ENCODE assay signal across 9 cellular contexts in the genomic region with DNA sequence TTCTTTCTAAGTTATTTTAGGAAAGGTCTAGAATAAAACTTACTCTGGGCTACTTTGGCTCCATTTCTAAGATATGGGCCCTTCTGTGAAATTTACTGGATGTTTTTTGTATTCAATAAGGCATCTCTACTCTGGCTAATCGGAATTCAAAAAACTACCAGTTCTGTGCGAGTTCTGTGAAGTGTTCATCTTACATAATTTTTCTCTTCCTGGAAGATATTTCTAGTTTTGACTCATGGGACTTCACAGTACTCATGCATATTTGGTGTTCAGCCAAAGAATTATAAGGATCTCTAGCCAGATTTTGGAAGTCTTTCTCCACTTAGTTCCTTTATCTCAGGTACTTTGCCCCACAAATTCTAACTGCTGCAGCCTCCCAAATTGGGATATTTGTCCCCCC. TPM values are rescaled to one million over a fixed set of nuclear protein-coding genes. Genes with fewer than 3 reads are reported as not detected.
DNase-seq lines count a peak whose midpoint lies in the region; ATAC-seq and TF ChIP-seq lines count a peak whose summit lies in the region.
"Had no signal": no experiment of that assay in that cellular context is flagged by ENCODE, and none has a peak within 500 bp of the region (broad histone marks: within the 10 kb centered on the region; RNA-seq: fewer than 3 reads in every experiment).

No MANE protein-coding gene starts in this region.

- H3K4me1 ChIP-seq in OCI-LY3 (ENCODE audit: low read length) (peaks cover 42% of the 10 kb centered on the region), spleen (peaks cover 6 to 87% (median 50%) of the 10 kb centered on the region in 6 donors)

- in situ Hi-C loops in GM13976 (cut with MboI; ENCODE audit: low sequenced_read_pairs, unreplicated experiment): no loop called here

- no peaks in the 10 kb centered on the region for H3K79me2 ChIP-seq in OCI-LY3 (ENCODE audit: low read length)

- no peaks in the 10 kb centered on the region for H4K20me1 ChIP-seq in OCI-LY3 (ENCODE audit: insufficient read depth, low read length)

- H3K27me3 ChIP-seq in OCI-LY3 (ENCODE audit: low read depth, low read length): no peaks in the 10 kb centered on the region
- no peaks in the 10 kb centered on the region for H3K27me3 ChIP-seq in spleen (replicated peaks in 1 of 7)

- ATAC-seq in GM19023 (IDR thresholded peaks at IDR 0.05; ENCODE audit: unreplicated experiment): no peak
- ATAC-seq in GM18520 (IDR thresholded peaks at IDR 0.05; ENCODE audit: unreplicated experiment): no peak

- H3K4me3 ChIP-seq in OCI-LY3 (ENCODE audit: low read length): peak overlapping the region; percentile 54
- H3K4me3 ChIP-seq in epithelial cell of esophagus (ENCODE audit: low read length): no peak overlapping the region
- no peak overlapping the region for H3K4me3 ChIP-seq in spleen

- H3K9me3 ChIP-seq in OCI-LY3 (ENCODE audit: insufficient read depth, low read length) (no peaks in the 10 kb centered on the region), spleen (no peaks in the 10 kb centered on the region)

- TF ChIP-seq POLR2A in spleen (IDR thresholded peaks at IDR 0.05): no peak

- intact Hi-C loops in spleen (cut with DNase I; ENCODE audit: low total_unique reads): no loop called here

- WGBS in spleen, 5 donors: 18 to 40% (median 30%) methylated on average over 2 of the region's 2 CpGs

- TF ChIP-seq CTCF in GM13976 (IDR thresholded peaks at IDR 0.05; ENCODE audit: borderline replicate concordance, control extremely low read depth, extremely low read depth, insufficient read depth, missing control alignments) (no peak), OCI-LY3 (IDR thresholded peaks at IDR 0.05; ENCODE audit: low read depth, low read length) (no peak), epithelial cell of esophagus (IDR thresholded peaks at IDR 0.05; ENCODE audit: insufficient read depth, low read depth, low read length, missing control alignments) (no peak), spleen (IDR thresholded peaks at IDR 0.05 in 8 of 11, conservative IDR thresholded peaks at IDR 0.05 in 3 of 11) (no peak)

- H3K27ac ChIP-seq in OCI-LY3 (ENCODE audit: low read length) (peak overlapping the region; percentile 73), spleen (peak overlapping the region in 6 of 8 donors; percentile 35 to 55 (median 40))

- H3K9ac ChIP-seq in OCI-LY3 (ENCODE audit: low read length): peak overlapping the region; percentile 29

- H3K36me3 ChIP-seq in OCI-LY3 (replicated peaks; ENCODE audit: low read depth, low read length): no peaks in the 10 kb centered on the region
- H3K36me3 ChIP-seq in spleen: no peaks in the 10 kb centered on the region

- peak overlapping the region; percentile 69 for H3K4me2 ChIP-seq in OCI-LY3 (ENCODE audit: low read length)

- no peak overlapping the region for H2AFZ ChIP-seq in OCI-LY3 (ENCODE audit: low read depth, low read length)

- DNase-seq in GM13976 (ENCODE audit: low spot score) (peak; percentile 53), epithelial cell of esophagus (ENCODE audit: low read depth) (peak; percentile 43), spleen (no peak), NCI-H2171 treated with DMSO at 0.1 percent for 48 hours (lab: John Stamatoyannopoulos, UW) (no peak)
- DNase-seq in stimulated activated CD4-positive, alpha-beta T cell treated with anti-CD3 and anti-CD28 coated beads, Interleukin-1b, Interleukin-23, amount 100 ng/mL, for 48 hours: no peak
- DNase-seq: NCI-H1436 treated with DMSO at 0.1 percent for 48 hours had no signal

RNA-seq across cellular contexts. Expression of gene MBNL1, which starts 46.4 kb away (rescaled TPM):
- 100 to 1,000 TPM; 288 to 491 (median 355) TPM for total RNA-seq in spleen
- polyA plus RNA-seq in spleen: 10 to 100 TPM; 64.7 to 66.3 (median 64.7) TPM

Comparison
In these comparisons a context has a peak if more than half of its experiments do, and no peak if none do; other contexts are left out.
1. DNase-seq: peak in GM13976 (single experiment) and epithelial cell of esophagus (single experiment); none in spleen (single experiment), NCI-H2171 treated with DMSO at 0.1 percent for 48 hours (single experiment) and stimulated activated CD4-positive, alpha-beta T cell treated with anti-CD3 and anti-CD28 coated beads, Interleukin-1b, Interleukin-23, amount 100 ng/mL, for 48 hours (single experiment).